In genomic region chr10:23516530-23516929, GRCh38 we compare ENCODE assay signal across 9 cellular contexts.
DNase-seq lines count a peak whose midpoint lies in the region; ATAC-seq, FAIRE-seq and TF ChIP-seq lines count a peak whose summit lies in the region.
"Had no signal": no experiment of that assay in that cellular context is flagged by ENCODE, and none has a peak within 500 bp of the region (broad histone marks: within the 10 kb centered on the region; RNA-seq: fewer than 3 reads in every experiment).

No MANE protein-coding gene starts in this region.

- H2AFZ ChIP-seq in K562 (ENCODE audit: low read depth, low read length), result no peak overlapping the region

- intact Hi-C loops in K562 (cut with micrococcal nuclease), result loop anchor here (5.0 to 10.0 kb wide), 3 partner anchors 188 to 1001 kb away; no protein-coding TSS in a partner anchor

- no peak for FAIRE-seq in K562 (lab: Jason Lieb, UNC)
- FAIRE-seq: GM18507 had no signal

- peak; percentile 73 for TF ChIP-seq CTCF in C4-2B (conservative IDR thresholded peaks at IDR 0.05)
- TF ChIP-seq CTCF in K562 (IDR thresholded peaks at IDR 0.05 in 2 of 3, conservative IDR thresholded peaks at IDR 0.05 in 1 of 3; ENCODE audit: insufficient read depth in 2 of 3, low read depth in 1 of 3, low read length in 3 of 3), result peak; percentile 37 to 60 (median 48); a peak in 4 of 6 replicates
- peak; percentile 21 for TF ChIP-seq CTCF in lung (IDR thresholded peaks at IDR 0.05; ENCODE audit: control extremely low read depth, extremely low read depth)

- DNase-seq in KBM-7 (peak; percentile 44), K562 (ENCODE audit: extremely low read depth in 1 of 4, low spot score in 3 of 4) (peak in 1 of 4 experiments; percentile 5), lung (ENCODE audit: low spot score) (no peak), NCI-H2029 treated with DMSO at 0.1 percent for 48 hours (lab: John Stamatoyannopoulos, UW) (no peak), NCI-H82 treated with DMSO at 0.1 percent for 48 hours (lab: John Stamatoyannopoulos, UW; ENCODE audit: unreplicated experiment) (no peak)
- DNase-seq in effector CD4-positive, alpha-beta T cell, result no peak
- no peak for DNase-seq in activated CD4-positive, alpha-beta T cell treated with anti-CD3 and anti-CD28 coated beads for 48 hours

- no peak for TF ChIP-seq POLR2A in K562 (conservative IDR thresholded peaks at IDR 0.05)

- H3K4me1 ChIP-seq in K562 (replicated peaks in 1 of 2; ENCODE audit: control insufficient read depth in 2 of 2, insufficient read depth in 2 of 2, low read length in 2 of 2), result peaks cover 0 to 5% of the 10 kb centered on the region in 2 experiments; a peak in 2 of 5 replicates
- no peaks in the 10 kb centered on the region for H3K4me1 ChIP-seq in lung (ENCODE audit: control insufficient read depth in 2 of 2, insufficient read depth in 2 of 2, low read length in 2 of 2)

- H3K27me3 ChIP-seq in K562 (ENCODE audit: control insufficient read depth in 2 of 2, insufficient read depth in 2 of 2, low read length in 2 of 2) (no peaks in the 10 kb centered on the region), lung (ENCODE audit: control insufficient read depth, insufficient read depth) (no peaks in the 10 kb centered on the region)

- POLR2A ChIA-PET in K562 (lab: Yijun Ruan, JAX), result no interaction called here

- no peak overlapping the region for H3K4me2 ChIP-seq in K562 (ENCODE audit: insufficient read depth, low read length)

- H3K9ac ChIP-seq in K562 (ENCODE audit: insufficient read depth in 1 of 2, low read depth in 2 of 2, low read length in 2 of 2), result no peak overlapping the region

- peak; percentile 69 for ATAC-seq in K562
- ATAC-seq in lung (ENCODE audit: insufficient read depth, low FRiP score), result no peak

- H3K27ac ChIP-seq in C4-2B, result no peak overlapping the region
- H3K27ac ChIP-seq in K562 (ENCODE audit: extremely low read depth, low read depth, low read length), result no peak overlapping the region
- no peak overlapping the region for H3K27ac ChIP-seq in lung (ENCODE audit: low read depth in 1 of 2, low read length in 1 of 2)

- WGBS in K562 (ENCODE audit: insufficient coverage, low coverage, missing lambda C conversion rate), result 0% methylated on average over 3 of the region's 3 CpGs
- WGBS in lung, 2 donors, result 24 to 28% methylated on average over 3 of the region's 3 CpGs

- no peak for TF ChIP-seq EP300 in K562 (IDR thresholded peaks at IDR 0.05; ENCODE audit: low read length)

- TF ChIP-seq RAD21 in K562 (CRISPR knock-in tag; conservative IDR thresholded peaks at IDR 0.05 in 1 of 2, IDR thresholded peaks at IDR 0.05 in 1 of 2), result peak; percentile 61 to 63

- H3K4me3 ChIP-seq in K562, result no peak overlapping the region
- H3K4me3 ChIP-seq in lung, result no peak overlapping the region

- no peaks in the 10 kb centered on the region for H3K79me2 ChIP-seq in K562 (ENCODE audit: control insufficient read depth, insufficient read depth, low read length)

- peaks cover 4% of the 10 kb centered on the region; the same call in 1 of the 2 replicates for H3K9me3 ChIP-seq in K562 (replicated peaks; ENCODE audit: control insufficient read depth, insufficient read depth, low read depth, low read length)
- no peaks in the 10 kb centered on the region for H3K9me3 ChIP-seq in lung (ENCODE audit: control insufficient read depth in 2 of 2, insufficient read depth in 1 of 2, low read length in 1 of 2)

- in situ Hi-C loops in KBM-7 (cut with MboI; ENCODE audit: low pct_unique_long_range_greater_than_20kb, low sequenced_read_pairs), result loop anchor here (25.0 kb wide), 2 partner anchors 204 to 671 kb away; no protein-coding TSS in a partner anchor
- in situ Hi-C loops in K562 (cut with MboI), result no loop called here

- no peaks in the 10 kb centered on the region for H3K9me1 ChIP-seq in K562 (ENCODE audit: control insufficient read depth, insufficient read depth, low read length)

- no TSS peak for BruUV-seq in K562 (replicated peaks; lab: Mats Ljungman, UMichigan)

- CTCF ChIA-PET in K562 (lab: Yijun Ruan, JAX; ENCODE audit: low intra/inter-chr PET ratio), result interaction anchor here (1.2 kb wide), 1 partner anchor 187 kb away, joined by 3 read pairs; no protein-coding TSS in a partner anchor

- H3K36me3 ChIP-seq in K562 (ENCODE audit: control insufficient read depth, insufficient read depth, low read length) (no peaks in the 10 kb centered on the region), lung (ENCODE audit: control insufficient read depth in 2 of 2, insufficient read depth in 2 of 2, low read length in 2 of 2) (no peaks in the 10 kb centered on the region)

- no peaks in the 10 kb centered on the region for H4K20me1 ChIP-seq in K562 (replicated peaks; ENCODE audit: control insufficient read depth, insufficient read depth, low read length)

TF ChIP-seq in K562, 482 proteins besides CTCF, POLR2A, EP300 and RAD21:
- peak; percentile 71; the same call in 1 of the 2 replicates for TF ChIP-seq EHMT2 (IDR thresholded peaks at IDR 0.05)
- TF ChIP-seq POU5F1 (IDR thresholded peaks at IDR 0.05; ENCODE audit: borderline replicate concordance, low read depth, low read length, partially characterized antibody), result no peak
- 0 out of 2 replicates have a peak, but pooled peaks have one; percentile 25 for TF ChIP-seq DEAF1 (CRISPR knock-in tag; IDR thresholded peaks at IDR 0.05)
- peak; percentile 87 for TF ChIP-seq REST (CRISPR knock-in tag; IDR thresholded peaks at IDR 0.05; ENCODE audit: low read depth)

Comparison
In these comparisons a context has a peak if more than half of its experiments do, and no peak if none do; other contexts are left out.
1. CTCF ChIP-seq: peak in every context shown above with its lines; median percentile 73 in C4-2B; 48 in K562; 21 in lung.